ENCODE assay signal across 17 cellular contexts in genomic region chr19:36051637-36052036, GRCh38. TPM values are rescaled to one million over a fixed set of nuclear protein-coding genes. Genes with fewer than 3 reads are reported as not detected.
DNase-seq lines count a peak whose midpoint lies in the region; ATAC-seq, FAIRE-seq and TF ChIP-seq lines count a peak whose summit lies in the region.
"Had no signal": no experiment of that assay in that cellular context is flagged by ENCODE, and none has a peak within 500 bp of the region (broad histone marks: within the 10 kb centered on the region; RNA-seq: fewer than 3 reads in every experiment).

No MANE protein-coding gene starts in this region.

- in situ Hi-C loops in GM12878 (cut with MboI), result no loop called here

- no TSS peak for BruUV-seq in GM12878 (replicated peaks; lab: Mats Ljungman, UMichigan)

- H3K9me3 Mint-ChIP-seq in T-helper 2 cell treated with Interferon-gamma antibody and Interleukin-4, amounts not matched to agents 5 μg/mL and 100 μg/mL, for 36 hours, result no peaks in the 10 kb centered on the region
- H3K9me3 Mint-ChIP-seq in osteocyte (ENCODE audit: unreplicated experiment), result no peaks in the 10 kb centered on the region
- H3K9me3 Mint-ChIP-seq: memory B cell had no signal

- H3K4me3 Mint-ChIP-seq in T-helper 2 cell treated with Interferon-gamma antibody and Interleukin-4, amounts not matched to agents 5 μg/mL and 100 μg/mL, for 36 hours, result no peak overlapping the region
- peak overlapping the region; percentile 31 for H3K4me3 Mint-ChIP-seq in osteocyte (ENCODE audit: unreplicated experiment)

- H3K9me3 ChIP-seq in HEK293 (ENCODE audit: control insufficient read depth, insufficient read depth, low read depth, low read length) (no peaks in the 10 kb centered on the region; the same call in 1 of the 2 replicates), GM12878 (replicated peaks; ENCODE audit: control insufficient read depth, insufficient read depth, low read length) (no peaks in the 10 kb centered on the region), Peyer's patch (no peaks in the 10 kb centered on the region)
- H3K9me3 ChIP-seq: tibial artery had no signal

- 96% methylated on average over 4 of the region's 4 CpGs for whole genome bisulfite sequencing in GM12878 (ENCODE audit: insufficient coverage, insufficient replicate concordance, low lambda C conversion rate, missing lambda C conversion rate)

- TF ChIP-seq POLR2A in GM12878 (IDR thresholded peaks at IDR 0.05; ENCODE audit: low read depth, low read length) (no peak), Peyer's patch (IDR thresholded peaks at IDR 0.05) (no peak)

- H3K4me1 Mint-ChIP-seq in T-helper 2 cell treated with Interferon-gamma antibody and Interleukin-4, amounts not matched to agents 5 μg/mL and 100 μg/mL, for 36 hours (ENCODE audit: low read depth), result peaks cover 17% of the 10 kb centered on the region
- H3K4me1 Mint-ChIP-seq in osteocyte (ENCODE audit: unreplicated experiment), result peaks cover 21% of the 10 kb centered on the region

- H3K27me3 ChIP-seq in GM12878 (replicated peaks in 1 of 2; ENCODE audit: control insufficient read depth in 2 of 2, insufficient read depth in 2 of 2, low read length in 1 of 2) (no peaks in the 10 kb centered on the region), Peyer's patch (no peaks in the 10 kb centered on the region)
- H3K27me3 ChIP-seq: tibial artery had no signal

- no peak for FAIRE-seq in GM12878 (lab: Jason Lieb, UNC)

- H3K27ac ChIP-seq in HEK293 (ENCODE audit: extremely low read depth, low read depth, low read length) (peak overlapping the region; percentile 28; the same call in 1 of the 2 replicates), GM12878 (ENCODE audit: control insufficient read depth, insufficient read depth) (no peak overlapping the region), Peyer's patch (no peak overlapping the region)

- H3K36me3 Mint-ChIP-seq in T-helper 2 cell treated with Interferon-gamma antibody and Interleukin-4, amounts not matched to agents 5 μg/mL and 100 μg/mL, for 36 hours (ENCODE audit: low read depth), result peaks cover 3% of the 10 kb centered on the region
- peaks cover 4% of the 10 kb centered on the region for H3K36me3 Mint-ChIP-seq in osteocyte (ENCODE audit: unreplicated experiment)

- peak overlapping the region; percentile 49 for H3K27ac Mint-ChIP-seq in T-helper 2 cell treated with Interferon-gamma antibody and Interleukin-4, amounts not matched to agents 5 μg/mL and 100 μg/mL, for 36 hours
- H3K27ac Mint-ChIP-seq in osteocyte (ENCODE audit: unreplicated experiment), result no peak overlapping the region
- H3K27ac Mint-ChIP-seq: memory B cell had no signal

- H3K4me3 ChIP-seq in HEK293 (ENCODE audit: low read depth, low read length), result no peak overlapping the region
- H3K4me3 ChIP-seq in GM12878, result no peak overlapping the region
- H3K4me3 ChIP-seq in Peyer's patch, result no peak overlapping the region
- H3K4me3 ChIP-seq: tibial artery had no signal

- CTCF ChIA-PET in HEK293 (lab: Yijun Ruan, JAX), result interaction anchor here (0.5 to 1.8 kb wide), 5 partner anchors 10 to 173 kb away, joined by 3 to 6 read pairs (median 4); no protein-coding TSS in a partner anchor
- CTCF ChIA-PET in GM12878 (lab: Yijun Ruan, JAX), result no interaction called here

- peaks cover 16% of the 10 kb centered on the region for H3K79me2 ChIP-seq in GM12878 (ENCODE audit: control insufficient read depth, insufficient read depth, low read length)

- POLR2A ChIA-PET in HEK293 (lab: Yijun Ruan, JAX), result interaction anchor here (0.6 kb wide), 1 partner anchor 1834 kb away, joined by 6 read pairs; no protein-coding TSS in a partner anchor
- POLR2A ChIA-PET in GM12878 (lab: Charles Lee), result no interaction called here

- TF ChIP-seq RAD21 in GM12878 (IDR thresholded peaks at IDR 0.05; ENCODE audit: insufficient read depth, low read depth, low read length), result no peak

- RAD21 ChIA-PET in GM12878 (lab: Charles Lee; ENCODE audit: unreplicated experiment), result no interaction called here

- H3K36me3 ChIP-seq in HEK293 (ENCODE audit: control insufficient read depth in 2 of 2, insufficient read depth in 1 of 2, low read length in 2 of 2), result peaks cover 3 to 48% of the 10 kb centered on the region in 2 experiments
- no peaks in the 10 kb centered on the region for H3K36me3 ChIP-seq in GM12878 (ENCODE audit: control insufficient read depth in 2 of 2, insufficient read depth in 2 of 2, low read length in 1 of 2)
- H3K36me3 ChIP-seq in Peyer's patch, result no peaks in the 10 kb centered on the region
- H3K36me3 ChIP-seq: tibial artery had no signal

- SMC1A ChIA-PET in GM12878 (lab: Charles Lee; ENCODE audit: uncharacterized antibody, unreplicated experiment), result interaction anchor here (0.7 kb wide), 1 partner anchor 10 kb away, joined by 3 read pairs; no protein-coding TSS in a partner anchor

- no peaks in the 10 kb centered on the region for H3K27me3 Mint-ChIP-seq in T-helper 2 cell treated with Interferon-gamma antibody and Interleukin-4, amounts not matched to agents 5 μg/mL and 100 μg/mL, for 36 hours (ENCODE audit: low read depth)
- no peaks in the 10 kb centered on the region for H3K27me3 Mint-ChIP-seq in osteocyte (ENCODE audit: unreplicated experiment)
- H3K27me3 Mint-ChIP-seq: memory B cell had no signal

- H2AFZ ChIP-seq in GM12878 (ENCODE audit: control insufficient read depth, low read depth, low read length), result no peak overlapping the region

- H3K4me1 ChIP-seq in HEK293 (ENCODE audit: control insufficient read depth, insufficient read depth, low read length) (peaks cover 28% of the 10 kb centered on the region), GM12878 (ENCODE audit: control insufficient read depth, insufficient read depth, low read length) (peaks cover 3% of the 10 kb centered on the region; the same call in 1 of the 2 replicates), Peyer's patch (peaks cover 0 to 11% (median 2%) of the 10 kb centered on the region in 4 donors)

- intact Hi-C loops in GM12878 (cut with micrococcal nuclease; ENCODE audit: unreplicated experiment), result loop anchor here (5.0 kb wide), 2 partner anchors 39 to 54 kb away; partner anchors contain the start of genes ALKBH6 and SDHAF1

- H3K9ac ChIP-seq in GM12878 (ENCODE audit: control insufficient read depth, insufficient read depth, low read length), result no peak overlapping the region

- no peaks in the 10 kb centered on the region for H4K20me1 ChIP-seq in GM12878 (ENCODE audit: control insufficient read depth, insufficient read depth)

- ATAC-seq in GM12878 (no peak), GM21526 (IDR thresholded peaks at IDR 0.05; ENCODE audit: low FRiP score, unreplicated experiment) (no peak)
- ATAC-seq: PC-3 had no signal

- DNase-seq in T-helper 2 cell treated with Interferon-gamma antibody and Interleukin-4, amounts not matched to agents 5 μg/mL and 100 μg/mL, for 36 hours (ENCODE audit: low spot score), result no peak
- DNase-seq in T-helper 2 cell (no peak), GM12878 (ENCODE audit: low read depth, low spot score) (no peak), osteocyte (ENCODE audit: extremely low spot score, unreplicated experiment) (no peak), Peyer's patch (no peak), DMS79 treated with DMSO at 0.1 percent for 48 hours (lab: John Stamatoyannopoulos, UW) (no peak)
- DNase-seq: activated CD8-positive, alpha-beta memory T cell treated with anti-CD3 and anti-CD28 coated beads, Interleukin-2, amount 50 U/mL, for 4 hours; cerebellar nuclear complex; NCI-H226; occipital lobe; PC-3; stimulated activated CD4-positive, alpha-beta T cell treated with anti-CD3 and anti-CD28 coated beads, Interleukin-4, amount 100 ng/mL, for 4 hours; tibial artery had no signal

- H3K4me2 ChIP-seq in GM12878 (ENCODE audit: control insufficient read depth, insufficient read depth), result no peak overlapping the region

- no peak for TF ChIP-seq CTCF in HEK293 (tag by site-specific recombination; IDR thresholded peaks at IDR 0.05)
- no peak for TF ChIP-seq CTCF in GM12878 (IDR thresholded peaks at IDR 0.05 in 2 of 3, conservative IDR thresholded peaks at IDR 0.05 in 1 of 3; ENCODE audit: control insufficient read depth in 2 of 3, extremely low read depth in 1 of 3, insufficient read depth in 1 of 3, low read depth in 3 of 3, low read length in 3 of 3)
- TF ChIP-seq CTCF in osteocyte (IDR thresholded peaks at IDR 0.05), result no peak
- no peak for TF ChIP-seq CTCF in Peyer's patch (IDR thresholded peaks at IDR 0.05)

- TF ChIP-seq EP300 in GM12878 (IDR thresholded peaks at IDR 0.05; ENCODE audit: borderline replicate concordance in 1 of 2, control insufficient read depth in 1 of 2, low read depth in 2 of 2, low read length in 2 of 2), result no peak

RNA-seq across cellular contexts. Expression of gene THAP8, which starts 2.4 kb away (rescaled TPM):
- total RNA-seq in GM12878 (2013; cell fraction: nucleolus; rRNA removed), result 1.5 and 3.0 TPM in 2 replicates
- 1.6 and 4.4 TPM in 2 replicates for total RNA-seq in GM12878 (2014; rRNA removed)
- total RNA-seq in GM12878 (2014; rRNA removed; fragmentation: Illumina TruSeq; extraction: Trizol), result 0.40 and 0.41 TPM in 2 replicates
- 1.7 and 2.4 TPM in 2 replicates for total RNA-seq in GM12878 (2021)
- 0.96 TPM for polyA plus RNA-seq in GM12878 (2011; ENCODE audit: low read depth)
- polyA plus RNA-seq in GM12878 (2011; rRNA removed), result 1.8 and 2.8 TPM in 2 replicates
- 3.3 and 5.6 TPM in 2 replicates for polyA plus RNA-seq in GM12878 (2011; cell fraction: cytosol; rRNA removed)
- 4.9 and 5.2 TPM in 2 replicates for polyA plus RNA-seq in GM12878 (2011; cell fraction: nucleus; rRNA removed)
- 2.6 and 3.9 TPM in 2 replicates for polyA plus RNA-seq in GM12878 (2012)
- 0.55 and 0.91 TPM in 2 replicates for polyA plus RNA-seq in GM12878 (2014; fragmentation: Illumina TruSeq; extraction: Trizol)
- under 1 TPM; 0.24 to 0.35 TPM for polyA plus RNA-seq in GM12878 (2014; fragmentation: Nextera tagmentation; extraction: Ambion mirVana)
- polyA plus RNA-seq in GM12878 (2014; rRNA removed), result 3.6 TPM in 2 replicates
- polyA plus RNA-seq in GM12878 (2016; fragmentation: Nextera tagmentation; extraction: Ambion mirVana), result 1 to 10 TPM; 4.2 TPM
- polyA minus RNA-seq in GM12878 (2011; rRNA and poly(A)+ RNA removed), result 1.8 and 4.2 TPM in 2 replicates
- polyA minus RNA-seq in GM12878 (2011; cell fraction: cytosol; rRNA and poly(A)+ RNA removed), result 1.5 and 4.8 TPM in 2 replicates
- 2.4 and 3.1 TPM in 2 replicates for polyA minus RNA-seq in GM12878 (2011; cell fraction: nucleus; rRNA and poly(A)+ RNA removed)
- 7.3 and 8.0 TPM in 2 replicates for total RNA-seq in osteocyte
- total RNA-seq in Peyer's patch, result 10 to 100 TPM in 2 of 4 donors, 1 to 10 TPM in 2; 4.9 to 12.4 (median 8.2) TPM

RNA-seq across cellular contexts. Expression of gene WDR62, which starts 3.1 kb away (rescaled TPM):
- total RNA-seq in GM12878 (2013; cell fraction: nucleolus; rRNA removed), result 18.7 and 21.8 TPM in 2 replicates
- 12.4 and 14.2 TPM in 2 replicates for total RNA-seq in GM12878 (2014; rRNA removed)
- total RNA-seq in GM12878 (2014; rRNA removed; fragmentation: Illumina TruSeq; extraction: Trizol), result 6.1 and 6.2 TPM in 2 replicates
- total RNA-seq in GM12878 (2021), result 18.1 and 20.1 TPM in 2 replicates
- 3.2 TPM for polyA plus RNA-seq in GM12878 (2011; ENCODE audit: low read depth)
- polyA plus RNA-seq in GM12878 (2011; rRNA removed), result 3.4 and 7.6 TPM in 2 replicates
- 7.7 and 9.8 TPM in 2 replicates for polyA plus RNA-seq in GM12878 (2011; cell fraction: cytosol; rRNA removed)
- 43.0 and 67.8 TPM in 2 replicates for polyA plus RNA-seq in GM12878 (2011; cell fraction: nucleus; rRNA removed)
- 5.1 and 5.6 TPM in 2 replicates for polyA plus RNA-seq in GM12878 (2012)
- polyA plus RNA-seq in GM12878 (2014; fragmentation: Illumina TruSeq; extraction: Trizol), result 4.6 and 7.6 TPM in 2 replicates
- under 1 TPM; 0.08 to 0.49 TPM for polyA plus RNA-seq in GM12878 (2014; fragmentation: Nextera tagmentation; extraction: Ambion mirVana)
- polyA plus RNA-seq in GM12878 (2014; rRNA removed), result 15.3 and 19.6 TPM in 2 replicates
- polyA plus RNA-seq in GM12878 (2016; fragmentation: Nextera tagmentation; extraction: Ambion mirVana), result 10 to 100 TPM; 19.8 to 20.6 TPM
- 16.0 and 18.4 TPM in 2 replicates for polyA minus RNA-seq in GM12878 (2011; rRNA and poly(A)+ RNA removed)
- polyA minus RNA-seq in GM12878 (2011; cell fraction: cytosol; rRNA and poly(A)+ RNA removed), result 6.9 and 9.5 TPM in 2 replicates
- 16.4 and 30.7 TPM in 2 replicates for polyA minus RNA-seq in GM12878 (2011; cell fraction: nucleus; rRNA and poly(A)+ RNA removed)
- total RNA-seq in osteocyte, result 4.6 and 4.9 TPM in 2 replicates
- total RNA-seq in Peyer's patch, result 10 to 100 TPM in 1 of 4 donors, 1 to 10 TPM in 3; 1.1 to 15.7 (median 2.9) TPM

RNA-seq across cellular contexts. Expression of gene CLIP3, which starts 19.0 kb away (rescaled TPM):
- 1.0 and 1.1 TPM in 2 replicates for total RNA-seq in GM12878 (2013; cell fraction: nucleolus; rRNA removed)
- total RNA-seq in GM12878 (2014; rRNA removed) (0.34 and 1.9 TPM in 2 replicates), GM12878 (2014; rRNA removed; fragmentation: Illumina TruSeq; extraction: Trizol) (0.14 and 0.27 TPM in 2 replicates), GM12878 (2021) (0.59 and 0.69 TPM in 2 replicates), osteocyte (72.8 and 78.3 TPM in 2 replicates), Peyer's patch (1 to 10 TPM; 1.8 to 9.8 (median 5.2) TPM)
- 0.89 TPM for polyA plus RNA-seq in GM12878 (2011; ENCODE audit: low read depth)
- polyA plus RNA-seq in GM12878 (2011; rRNA removed) (0.30 and 0.45 TPM in 2 replicates), GM12878 (2014; fragmentation: Illumina TruSeq; extraction: Trizol) (0.47 and 0.86 TPM in 2 replicates), GM12878 (2014; fragmentation: Nextera tagmentation; extraction: Ambion mirVana) (under 1 TPM in 1 of 2 experiments, not detected in 1; 0.09 TPM), GM12878 (2014; rRNA removed) (0.27 and 0.33 TPM in 2 replicates), GM12878 (2016; fragmentation: Nextera tagmentation; extraction: Ambion mirVana) (1 to 10 TPM; 1.9 to 2.7 TPM)
- polyA plus RNA-seq in GM12878 (2011; cell fraction: cytosol; rRNA removed), result 0.24 and 0.57 TPM in 2 replicates
- polyA plus RNA-seq in GM12878 (2011; cell fraction: nucleus; rRNA removed), result 2.9 and 3.7 TPM in 2 replicates
- polyA plus RNA-seq in GM12878 (2012), result 1.8 and 1.9 TPM in 2 replicates
- 0.51 and 1.7 TPM in 2 replicates for polyA minus RNA-seq in GM12878 (2011; rRNA and poly(A)+ RNA removed)
- polyA minus RNA-seq in GM12878 (2011; cell fraction: cytosol; rRNA and poly(A)+ RNA removed), result not detected in 2 replicates
- polyA minus RNA-seq in GM12878 (2011; cell fraction: nucleus; rRNA and poly(A)+ RNA removed), result 1.1 and 2.3 TPM in 2 replicates

RNA-seq across cellular contexts. Expression of gene ALKBH6, which starts 37.6 kb away (rescaled TPM):
- 23.5 and 26.3 TPM in 2 replicates for total RNA-seq in GM12878 (2013; cell fraction: nucleolus; rRNA removed)
- total RNA-seq in GM12878 (2014; rRNA removed) (37.1 and 42.5 TPM in 2 replicates), GM12878 (2014; rRNA removed; fragmentation: Illumina TruSeq; extraction: Trizol) (22.0 and 22.7 TPM in 2 replicates), GM12878 (2021) (31.4 and 32.0 TPM in 2 replicates), osteocyte (13.0 and 16.0 TPM in 2 replicates), Peyer's patch (10 to 100 TPM; 26.4 to 56.9 (median 39.8) TPM)
- polyA plus RNA-seq in GM12878 (2011; ENCODE audit: low read depth), result 32.0 TPM
- polyA plus RNA-seq in GM12878 (2011; rRNA removed) (30.5 and 40.9 TPM in 2 replicates), GM12878 (2014; fragmentation: Illumina TruSeq; extraction: Trizol) (31.5 and 37.2 TPM in 2 replicates), GM12878 (2014; fragmentation: Nextera tagmentation; extraction: Ambion mirVana) (1 to 10 TPM; 1.2 to 1.6 TPM), GM12878 (2014; rRNA removed) (54.8 and 56.5 TPM in 2 replicates), GM12878 (2016; fragmentation: Nextera tagmentation; extraction: Ambion mirVana) (10 to 100 TPM; 35.2 to 41.8 TPM)
- 37.2 and 50.9 TPM in 2 replicates for polyA plus RNA-seq in GM12878 (2011; cell fraction: cytosol; rRNA removed)
- polyA plus RNA-seq in GM12878 (2011; cell fraction: nucleus; rRNA removed), result 91.3 and 99.2 TPM in 2 replicates
- polyA plus RNA-seq in GM12878 (2012), result 37.8 and 42.7 TPM in 2 replicates
- polyA minus RNA-seq in GM12878 (2011; rRNA and poly(A)+ RNA removed), result 7.6 and 15.2 TPM in 2 replicates
- 7.6 and 9.1 TPM in 2 replicates for polyA minus RNA-seq in GM12878 (2011; cell fraction: cytosol; rRNA and poly(A)+ RNA removed)
- polyA minus RNA-seq in GM12878 (2011; cell fraction: nucleus; rRNA and poly(A)+ RNA removed), result 11.8 and 22.0 TPM in 2 replicates

RNA-seq across cellular contexts. Expression of gene SYNE4, which starts 43.0 kb away (rescaled TPM):
- 1.1 and 2.2 TPM in 2 replicates for total RNA-seq in GM12878 (2013; cell fraction: nucleolus; rRNA removed)
- total RNA-seq in GM12878 (2014; rRNA removed), result 0.68 and 0.87 TPM in 2 replicates
- total RNA-seq in GM12878 (2014; rRNA removed; fragmentation: Illumina TruSeq; extraction: Trizol), result 0.09 and 0.76 TPM in 2 replicates
- 0.72 and 1.2 TPM in 2 replicates for total RNA-seq in GM12878 (2021)
- polyA plus RNA-seq in GM12878 (2011; ENCODE audit: low read depth), result 0.47 TPM
- 0.90 and 1.1 TPM in 2 replicates for polyA plus RNA-seq in GM12878 (2011; rRNA removed)
- 0.73 and 1.2 TPM in 2 replicates for polyA plus RNA-seq in GM12878 (2011; cell fraction: cytosol; rRNA removed)
- polyA plus RNA-seq in GM12878 (2011; cell fraction: nucleus; rRNA removed), result 7.5 and 7.7 TPM in 2 replicates
- 1.1 and 1.3 TPM in 2 replicates for polyA plus RNA-seq in GM12878 (2012)
- 0.68 and 0.93 TPM in 2 replicates for polyA plus RNA-seq in GM12878 (2014; fragmentation: Illumina TruSeq; extraction: Trizol)
- polyA plus RNA-seq in GM12878 (2014; fragmentation: Nextera tagmentation; extraction: Ambion mirVana), result under 1 TPM; 0.35 to 0.69 TPM
- 0.72 and 1.2 TPM in 2 replicates for polyA plus RNA-seq in GM12878 (2014; rRNA removed)
- under 1 TPM; 0.71 to 0.81 TPM for polyA plus RNA-seq in GM12878 (2016; fragmentation: Nextera tagmentation; extraction: Ambion mirVana)
- polyA minus RNA-seq in GM12878 (2011; rRNA and poly(A)+ RNA removed), result 0.29 and 1.1 TPM in 2 replicates
- polyA minus RNA-seq in GM12878 (2011; cell fraction: cytosol; rRNA and poly(A)+ RNA removed), result not detected in 2 replicates
- 0.85 and 1.8 TPM in 2 replicates for polyA minus RNA-seq in GM12878 (2011; cell fraction: nucleus; rRNA and poly(A)+ RNA removed)
- total RNA-seq in osteocyte, result 0.55 TPM in 1 of 2 replicates, not detected in the other
- 1 to 10 TPM in 2 of 4 donors, under 1 TPM in 1, not detected in 1; 0.67 to 6.8 (median 6.1) TPM for total RNA-seq in Peyer's patch
- total RNA-seq: occipital lobe, skeletal muscle tissue had no signal
